In genomic region chr12:45674583-45674982, GRCh38 we compare ENCODE assay signal across 12 cellular contexts. TPM values are rescaled to one million over a fixed set of nuclear protein-coding genes. Genes with fewer than 3 reads are reported as not detected.
A peak's percentile ranks its signal among the peaks of the same experiment; 100 is the strongest.
DNase-seq lines count a peak whose midpoint lies in the region; FAIRE-seq and TF ChIP-seq lines count a peak whose summit lies in the region.
"Had no signal": no experiment of that assay in that cellular context is flagged by ENCODE, and none has a peak within 500 bp of the region (broad histone marks: within the 10 kb centered on the region; RNA-seq: fewer than 3 reads in every experiment).

No MANE protein-coding gene starts in this region.

- H3K4me1 Mint-ChIP-seq in astrocyte (ENCODE audit: low read depth, unreplicated experiment) = peaks cover 3% of the 10 kb centered on the region
- H3K4me1 Mint-ChIP-seq in activated T-cell treated with anti-CD3 and anti-CD28 coated beads, Interleukin-2, amount 50 U/mL, for 24 hours (ENCODE audit: low read depth) = peaks cover 13% of the 10 kb centered on the region

- H3K9me3 ChIP-seq in astrocyte (ENCODE audit: insufficient read depth, low read depth, low read length) = no peaks in the 10 kb centered on the region

- DNase-seq in ACHN = peak; percentile 77
- peak; percentile 19 for DNase-seq in HPDE6-E6E7 (ENCODE audit: extremely low spot score)
- peak; percentile 89 for DNase-seq in astrocyte (ENCODE audit: low read depth)
- DNase-seq in iris pigment epithelial cell (ENCODE audit: low read depth) = peak; percentile 96
- DNase-seq in stimulated activated CD8-positive, alpha-beta memory T cell treated with anti-CD3 and anti-CD28 coated beads, Interleukin-4, amount 100 ng/mL, for 48 hours = no peak
- DNase-seq in activated T-cell treated with anti-CD3 and anti-CD28 coated beads, Interleukin-2, amount 50 U/mL, for 24 hours = no peak
- no peak for DNase-seq in activated CD4-positive, alpha-beta T cell treated with anti-CD3 and anti-CD28 coated beads, Interleukin-2, amount 50 U/mL, for 4 hours
- no peak for DNase-seq in activated gamma-delta T cell (lab: John Stamatoyannopoulos, UW)
- DNase-seq: CD8-positive, alpha-beta memory T cell; naive B cell; SHP77 had no signal

- H2AFZ ChIP-seq in astrocyte (ENCODE audit: low read depth, low read length) = no peak overlapping the region

- H3K9ac ChIP-seq in astrocyte (ENCODE audit: low read length) = no peak overlapping the region

- H3K4me3 Mint-ChIP-seq in astrocyte (ENCODE audit: unreplicated experiment) = no peak overlapping the region
- no peak overlapping the region for H3K4me3 Mint-ChIP-seq in activated T-cell treated with anti-CD3 and anti-CD28 coated beads, Interleukin-2, amount 50 U/mL, for 24 hours
- H3K4me3 Mint-ChIP-seq: CD8-positive, alpha-beta memory T cell; naive B cell had no signal

- H3K27ac Mint-ChIP-seq in astrocyte (ENCODE audit: unreplicated experiment) = no peak overlapping the region
- H3K27ac Mint-ChIP-seq in activated T-cell treated with anti-CD3 and anti-CD28 coated beads, Interleukin-2, amount 50 U/mL, for 24 hours = no peak overlapping the region
- H3K27ac Mint-ChIP-seq: CD8-positive, alpha-beta memory T cell; naive B cell had no signal

- in situ Hi-C loops in ACHN (cut with HindIII; ENCODE audit: low pct_ligation_motif_present, low pct_unique_long_range_greater_than_20kb, low sequenced_read_pairs) = no loop called here

- no peak for FAIRE-seq in astrocyte (lab: Jason Lieb, UNC)
- FAIRE-seq: endometrium had no signal

- H3K4me2 ChIP-seq in astrocyte (ENCODE audit: low read length) = peak overlapping the region; percentile 50

- peak overlapping the region; percentile 21 for H3K4me3 ChIP-seq in astrocyte (ENCODE audit: insufficient read depth, low read depth, low read length)

- no peaks in the 10 kb centered on the region for H3K27me3 ChIP-seq in astrocyte (ENCODE audit: insufficient read depth, low read length)

- peak overlapping the region; percentile 1 for H3K27ac ChIP-seq in astrocyte (ENCODE audit: low read depth, low read length)

- H3K27me3 Mint-ChIP-seq in astrocyte (ENCODE audit: low read depth, unreplicated experiment) = no peaks in the 10 kb centered on the region
- H3K27me3 Mint-ChIP-seq in activated T-cell treated with anti-CD3 and anti-CD28 coated beads, Interleukin-2, amount 50 U/mL, for 24 hours = no peaks in the 10 kb centered on the region
- H3K27me3 Mint-ChIP-seq: CD8-positive, alpha-beta memory T cell; naive B cell had no signal

- peaks cover 8% of the 10 kb centered on the region for H3K4me1 ChIP-seq in astrocyte (ENCODE audit: insufficient read depth, low read length)

- H4K20me1 ChIP-seq in astrocyte (ENCODE audit: insufficient read depth, low read length) = no peaks in the 10 kb centered on the region

- H3K36me3 Mint-ChIP-seq in astrocyte (ENCODE audit: low read depth, unreplicated experiment) = no peaks in the 10 kb centered on the region
- no peaks in the 10 kb centered on the region for H3K36me3 Mint-ChIP-seq in activated T-cell treated with anti-CD3 and anti-CD28 coated beads, Interleukin-2, amount 50 U/mL, for 24 hours (ENCODE audit: low read depth)
- H3K36me3 Mint-ChIP-seq: naive B cell had no signal

- H3K9me3 Mint-ChIP-seq in astrocyte (ENCODE audit: unreplicated experiment) = no peaks in the 10 kb centered on the region
- H3K9me3 Mint-ChIP-seq in activated T-cell treated with anti-CD3 and anti-CD28 coated beads, Interleukin-2, amount 50 U/mL, for 24 hours = no peaks in the 10 kb centered on the region
- H3K9me3 Mint-ChIP-seq: CD8-positive, alpha-beta memory T cell; naive B cell had no signal

- TF ChIP-seq CTCF in astrocyte (IDR thresholded peaks at IDR 0.05; ENCODE audit: insufficient read depth, low read depth, low read length) = no peak

- no peaks in the 10 kb centered on the region for H3K79me2 ChIP-seq in astrocyte (ENCODE audit: insufficient read depth, low read length)

- no peaks in the 10 kb centered on the region for H3K36me3 ChIP-seq in astrocyte (ENCODE audit: insufficient read depth, low read length)

RNA-seq across cellular contexts. Expression of gene ARID2, which starts 54.9 kb away (rescaled TPM):
- 23.2 and 23.8 TPM in 2 replicates for total RNA-seq in astrocyte

Comparison
In these comparisons a context has a peak if more than half of its experiments do, and no peak if none do; other contexts are left out.
1. DNase-seq: peak in ACHN (single experiment), HPDE6-E6E7 (single experiment), astrocyte (single experiment) and iris pigment epithelial cell (single experiment); none in stimulated activated CD8-positive, alpha-beta memory T cell treated with anti-CD3 and anti-CD28 coated beads, Interleukin-4, amount 100 ng/mL, for 48 hours (single experiment), activated T-cell treated with anti-CD3 and anti-CD28 coated beads, Interleukin-2, amount 50 U/mL, for 24 hours (single experiment), activated CD4-positive, alpha-beta T cell treated with anti-CD3 and anti-CD28 coated beads, Interleukin-2, amount 50 U/mL, for 4 hours (0 of 2) and activated gamma-delta T cell (single experiment).